2 cellular contexts compared by ENCODE assay signal in the genomic region with DNA sequence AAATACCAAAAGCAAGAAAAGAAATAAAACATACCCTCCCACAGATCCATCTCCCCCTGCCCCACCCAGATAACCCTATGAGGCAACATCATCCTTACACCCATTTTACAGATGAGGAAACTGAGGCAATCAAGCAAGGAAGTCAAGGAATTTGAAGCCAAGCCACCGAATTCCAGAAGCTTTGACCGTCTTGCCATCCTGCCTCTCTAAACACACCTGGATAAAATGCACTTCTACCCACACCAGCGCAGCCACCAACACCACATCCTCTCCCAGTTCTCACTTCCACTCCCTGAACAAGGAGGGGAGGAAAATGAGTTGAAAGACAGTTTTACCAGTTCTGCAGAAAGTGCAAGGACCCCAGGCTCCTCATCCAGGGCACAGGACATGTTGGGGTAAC.
TF ChIP-seq lines count a peak whose summit lies in the region.

No MANE protein-coding gene starts in this region.

TF ChIP-seq in GM12891, 5 proteins besides CTCF, POLR2A, EP300 and RAD21:
- no peak for TF ChIP-seq PAX5 (IDR thresholded peaks at IDR 0.05; ENCODE audit: insufficient read depth, low read length, severe bottlenecking)
- TF ChIP-seq POLR2AphosphoS5 (IDR thresholded peaks at IDR 0.05; ENCODE audit: low read depth, low read length), result no peak
- TF ChIP-seq TAF1 (IDR thresholded peaks at IDR 0.05; ENCODE audit: low read depth, low read length), result no peak
- TF ChIP-seq POU2F2 (IDR thresholded peaks at IDR 0.05; ENCODE audit: low read depth, low read length), result no peak
- 0 out of 2 replicates have a peak, but pooled peaks have one; percentile 21 for TF ChIP-seq SPI1 (IDR thresholded peaks at IDR 0.05; ENCODE audit: low read depth, low read length)
TF ChIP-seq in GM12891: peak in this region for 1.

TF ChIP-seq in GM12878, 131 proteins besides CTCF, POLR2A, EP300 and RAD21:
- TF ChIP-seq EED (IDR thresholded peaks at IDR 0.05; ENCODE audit: low read depth) (peak; percentile 56), BCL11A (IDR thresholded peaks at IDR 0.05; ENCODE audit: low read depth, low read length) (0 out of 2 replicates have a peak, but pooled peaks have one; percentile 22), RELA (IDR thresholded peaks at IDR 0.05; ENCODE audit: borderline replicate concordance, partially characterized antibody) (no peak), HDAC6 (IDR thresholded peaks at IDR 0.05; ENCODE audit: unreplicated experiment) (no peak), RUNX3 (IDR thresholded peaks at IDR 0.05; ENCODE audit: low read length) (peak; percentile 78), SPI1 (IDR thresholded peaks at IDR 0.05; ENCODE audit: borderline replicate concordance, insufficient read depth, low read depth, low read length) (peak; percentile 77; the same call in 1 of the 2 replicates), IKZF2 (IDR thresholded peaks at IDR 0.05) (peak in 1 of 2 experiments; percentile 40; a peak in 2 of 4 replicates), IKZF1 (conservative IDR thresholded peaks at IDR 0.05) (peak; percentile 11; the same call in 1 of the 2 replicates)
- TF ChIP-seq, protein P1, sequence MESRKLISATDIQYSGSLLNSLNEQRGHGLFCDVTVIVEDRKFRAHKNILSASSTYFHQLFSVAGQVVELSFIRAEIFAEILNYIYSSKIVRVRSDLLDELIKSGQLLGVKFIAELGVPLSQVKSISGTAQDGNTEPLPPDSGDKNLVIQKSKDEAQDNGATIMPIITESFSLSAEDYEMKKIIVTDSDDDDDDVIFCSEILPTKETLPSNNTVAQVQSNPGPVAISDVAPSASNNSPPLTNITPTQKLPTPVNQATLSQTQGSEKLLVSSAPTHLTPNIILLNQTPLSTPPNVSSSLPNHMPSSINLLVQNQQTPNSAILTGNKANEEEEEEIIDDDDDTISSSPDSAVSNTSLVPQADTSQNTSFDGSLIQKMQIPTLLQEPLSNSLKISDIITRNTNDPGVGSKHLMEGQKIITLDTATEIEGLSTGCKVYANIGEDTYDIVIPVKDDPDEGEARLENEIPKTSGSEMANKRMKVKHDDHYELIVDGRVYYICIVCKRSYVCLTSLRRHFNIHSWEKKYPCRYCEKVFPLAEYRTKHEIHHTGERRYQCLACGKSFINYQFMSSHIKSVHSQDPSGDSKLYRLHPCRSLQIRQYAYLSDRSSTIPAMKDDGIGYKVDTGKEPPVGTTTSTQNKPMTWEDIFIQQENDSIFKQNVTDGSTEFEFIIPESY (IDR thresholded peaks at IDR 0.05), result no peak
- TF ChIP-seq, protein P2, sequence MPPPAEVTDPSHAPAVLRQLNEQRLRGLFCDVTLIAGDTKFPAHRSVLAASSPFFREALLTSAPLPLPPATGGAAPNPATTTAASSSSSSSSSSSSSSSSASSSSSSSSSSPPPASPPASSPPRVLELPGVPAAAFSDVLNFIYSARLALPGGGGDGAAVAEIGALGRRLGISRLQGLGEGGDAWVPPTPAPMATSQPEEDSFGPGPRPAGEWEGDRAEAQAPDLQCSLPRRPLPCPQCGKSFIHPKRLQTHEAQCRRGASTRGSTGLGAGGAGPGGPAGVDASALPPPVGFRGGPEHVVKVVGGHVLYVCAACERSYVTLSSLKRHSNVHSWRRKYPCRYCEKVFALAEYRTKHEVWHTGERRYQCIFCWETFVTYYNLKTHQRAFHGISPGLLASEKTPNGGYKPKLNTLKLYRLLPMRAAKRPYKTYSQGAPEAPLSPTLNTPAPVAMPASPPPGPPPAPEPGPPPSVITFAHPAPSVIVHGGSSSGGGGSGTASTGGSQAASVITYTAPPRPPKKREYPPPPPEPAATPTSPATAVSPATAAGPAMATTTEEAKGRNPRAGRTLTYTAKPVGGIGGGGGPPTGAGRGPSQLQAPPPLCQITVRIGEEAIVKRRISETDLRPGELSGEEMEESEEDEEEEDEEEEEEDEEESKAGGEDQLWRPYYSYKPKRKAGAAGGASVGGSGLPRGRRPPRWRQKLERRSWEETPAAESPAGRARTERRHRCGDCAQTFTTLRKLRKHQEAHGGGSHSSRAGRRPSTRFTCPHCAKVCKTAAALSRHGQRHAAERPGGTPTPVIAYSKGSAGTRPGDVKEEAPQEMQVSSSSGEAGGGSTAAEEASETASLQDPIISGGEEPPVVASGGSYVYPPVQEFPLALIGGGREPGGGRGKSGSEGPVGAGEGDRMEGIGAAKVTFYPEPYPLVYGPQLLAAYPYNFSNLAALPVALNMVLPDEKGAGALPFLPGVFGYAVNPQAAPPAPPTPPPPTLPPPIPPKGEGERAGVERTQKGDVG (CRISPR knock-in tag; IDR thresholded peaks at IDR 0.05), result no peak
- TF ChIP-seq, protein P3, sequence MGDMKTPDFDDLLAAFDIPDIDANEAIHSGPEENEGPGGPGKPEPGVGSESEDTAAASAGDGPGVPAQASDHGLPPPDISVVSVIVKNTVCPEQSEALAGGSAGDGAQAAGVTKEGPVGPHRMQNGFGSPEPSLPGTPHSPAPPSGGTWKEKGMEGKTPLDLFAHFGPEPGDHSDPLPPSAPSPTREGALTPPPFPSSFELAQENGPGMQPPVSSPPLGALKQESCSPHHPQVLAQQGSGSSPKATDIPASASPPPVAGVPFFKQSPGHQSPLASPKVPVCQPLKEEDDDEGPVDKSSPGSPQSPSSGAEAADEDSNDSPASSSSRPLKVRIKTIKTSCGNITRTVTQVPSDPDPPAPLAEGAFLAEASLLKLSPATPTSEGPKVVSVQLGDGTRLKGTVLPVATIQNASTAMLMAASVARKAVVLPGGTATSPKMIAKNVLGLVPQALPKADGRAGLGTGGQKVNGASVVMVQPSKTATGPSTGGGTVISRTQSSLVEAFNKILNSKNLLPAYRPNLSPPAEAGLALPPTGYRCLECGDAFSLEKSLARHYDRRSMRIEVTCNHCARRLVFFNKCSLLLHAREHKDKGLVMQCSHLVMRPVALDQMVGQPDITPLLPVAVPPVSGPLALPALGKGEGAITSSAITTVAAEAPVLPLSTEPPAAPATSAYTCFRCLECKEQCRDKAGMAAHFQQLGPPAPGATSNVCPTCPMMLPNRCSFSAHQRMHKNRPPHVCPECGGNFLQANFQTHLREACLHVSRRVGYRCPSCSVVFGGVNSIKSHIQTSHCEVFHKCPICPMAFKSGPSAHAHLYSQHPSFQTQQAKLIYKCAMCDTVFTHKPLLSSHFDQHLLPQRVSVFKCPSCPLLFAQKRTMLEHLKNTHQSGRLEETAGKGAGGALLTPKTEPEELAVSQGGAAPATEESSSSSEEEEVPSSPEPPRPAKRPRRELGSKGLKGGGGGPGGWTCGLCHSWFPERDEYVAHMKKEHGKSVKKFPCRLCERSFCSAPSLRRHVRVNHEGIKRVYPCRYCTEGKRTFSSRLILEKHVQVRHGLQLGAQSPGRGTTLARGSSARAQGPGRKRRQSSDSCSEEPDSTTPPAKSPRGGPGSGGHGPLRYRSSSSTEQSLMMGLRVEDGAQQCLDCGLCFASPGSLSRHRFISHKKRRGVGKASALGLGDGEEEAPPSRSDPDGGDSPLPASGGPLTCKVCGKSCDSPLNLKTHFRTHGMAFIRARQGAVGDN (IDR thresholded peaks at IDR 0.05), result no peak
